In genomic region chr6:108874470-108875160, GRCh38 we compare ENCODE assay signal across 8 cellular contexts. TPM values are rescaled to one million over a fixed set of nuclear protein-coding genes. Genes with fewer than 3 reads are reported as not detected.
A peak's percentile ranks its signal among the peaks of the same experiment; 100 is the strongest.
DNase-seq lines count a peak whose midpoint lies in the region; ATAC-seq and TF ChIP-seq lines count a peak whose summit lies in the region.

No MANE protein-coding gene starts in this region.

- no peak overlapping the region for H3K4me2 ChIP-seq in GM23338

- no peaks in the 10 kb centered on the region for H3F3A ChIP-seq in GM23338 (replicated peaks; ENCODE audit: low read depth)

- H2AFZ ChIP-seq in GM23338, result no peak overlapping the region

- peak; percentile 94 for ATAC-seq in GM21529 (IDR thresholded peaks at IDR 0.05; ENCODE audit: unreplicated experiment)
- no peak for ATAC-seq in GM23338

- TF ChIP-seq CTCF in osteocyte (IDR thresholded peaks at IDR 0.05) (no peak), GM23338 (conservative IDR thresholded peaks at IDR 0.05; ENCODE audit: low read depth in 2 of 2) (no peak)

- H3K27ac Mint-ChIP-seq in activated naive CD8-positive, alpha-beta T cell treated with anti-CD3 and anti-CD28 coated beads for 36 hours, result peak overlapping the region; percentile 88
- H3K27ac Mint-ChIP-seq in osteocyte (ENCODE audit: unreplicated experiment) (peak overlapping the region; percentile 19), GM23338 (no peak overlapping the region)

- peaks cover 11% of the 10 kb centered on the region; the same call in 1 of the 2 replicates for H3K4me1 ChIP-seq in GM23338 (ENCODE audit: insufficient read depth)

- H3K27me3 ChIP-seq in GM23338 (ENCODE audit: insufficient read depth), result no peaks in the 10 kb centered on the region

- H3K9me2 ChIP-seq in GM23338 (ENCODE audit: insufficient read depth), result no peaks in the 10 kb centered on the region

- no peak overlapping the region for H3K27ac ChIP-seq in GM23338 (ENCODE audit: low read depth)

- H4K20me1 ChIP-seq in GM23338 (replicated peaks; ENCODE audit: insufficient read depth), result no peaks in the 10 kb centered on the region

- peaks cover 3% of the 10 kb centered on the region for H3K9me3 Mint-ChIP-seq in activated naive CD8-positive, alpha-beta T cell treated with anti-CD3 and anti-CD28 coated beads for 36 hours
- H3K9me3 Mint-ChIP-seq in osteocyte (ENCODE audit: unreplicated experiment) (no peaks in the 10 kb centered on the region), GM23338 (no peaks in the 10 kb centered on the region)

- H3K36me3 Mint-ChIP-seq in activated naive CD8-positive, alpha-beta T cell treated with anti-CD3 and anti-CD28 coated beads for 36 hours, result peaks cover 36% of the 10 kb centered on the region
- H3K36me3 Mint-ChIP-seq in osteocyte (ENCODE audit: unreplicated experiment), result peaks cover 11% of the 10 kb centered on the region
- no peaks in the 10 kb centered on the region for H3K36me3 Mint-ChIP-seq in GM23338 (ENCODE audit: low read depth)

- no peaks in the 10 kb centered on the region for H3K79me2 ChIP-seq in GM23338 (replicated peaks; ENCODE audit: insufficient read depth)

- no peak overlapping the region for H3K4me3 ChIP-seq in GM23338

- no peaks in the 10 kb centered on the region for H3K27me3 Mint-ChIP-seq in activated naive CD8-positive, alpha-beta T cell treated with anti-CD3 and anti-CD28 coated beads for 36 hours
- H3K27me3 Mint-ChIP-seq in osteocyte (ENCODE audit: unreplicated experiment), result no peaks in the 10 kb centered on the region
- peaks cover 4% of the 10 kb centered on the region for H3K27me3 Mint-ChIP-seq in GM23338 (ENCODE audit: insufficient read depth, low read depth, poor library complexity)

- H3K4me3 Mint-ChIP-seq in activated naive CD8-positive, alpha-beta T cell treated with anti-CD3 and anti-CD28 coated beads for 36 hours, result peak overlapping the region; percentile 33
- H3K4me3 Mint-ChIP-seq in osteocyte (ENCODE audit: unreplicated experiment) (no peak overlapping the region), GM23338 (no peak overlapping the region)

- no peaks in the 10 kb centered on the region for H3K36me3 ChIP-seq in GM23338 (ENCODE audit: insufficient read depth)

- peak; percentile 33 for DNase-seq in GM03348 (ENCODE audit: low spot score)
- peak; percentile 54 for DNase-seq in M059J (ENCODE audit: low read depth)
- peak; percentile 59 for DNase-seq in activated naive CD8-positive, alpha-beta T cell treated with anti-CD3 and anti-CD28 coated beads for 36 hours
- no peak for DNase-seq in osteocyte (ENCODE audit: extremely low spot score, unreplicated experiment)
- DNase-seq in T-helper 9 cell, result no peak
- no peak for DNase-seq in GM23338 (ENCODE audit: low spot score)
- DNase-seq in NCI-H446 treated with DMSO at 0.1 percent for 48 hours (lab: John Stamatoyannopoulos, UW), result no peak

- peaks cover 30% of the 10 kb centered on the region for H3K4me1 Mint-ChIP-seq in activated naive CD8-positive, alpha-beta T cell treated with anti-CD3 and anti-CD28 coated beads for 36 hours
- H3K4me1 Mint-ChIP-seq in osteocyte (ENCODE audit: unreplicated experiment), result peaks cover 45% of the 10 kb centered on the region
- peaks cover 33% of the 10 kb centered on the region for H3K4me1 Mint-ChIP-seq in GM23338

TF ChIP-seq in GM23338, 12 proteins besides CTCF, POLR2A, EP300 and RAD21 (continues in another document):
- TF ChIP-seq STAT1 (IDR thresholded peaks at IDR 0.05; ENCODE audit: unreplicated experiment) (no peak), ZNF331 (CRISPR knock-in tag; IDR thresholded peaks at IDR 0.05; ENCODE audit: low read depth) (no peak), EZH2 (IDR thresholded peaks at IDR 0.05; ENCODE audit: low read depth, unreplicated experiment) (no peak), ZNF114 (CRISPR knock-in tag; IDR thresholded peaks at IDR 0.05) (no peak), JUNB (IDR thresholded peaks at IDR 0.05; ENCODE audit: unreplicated experiment) (no peak), EZH2phosphoT487 (IDR thresholded peaks at IDR 0.05; ENCODE audit: unreplicated experiment) (no peak)
- TF ChIP-seq, protein P1, sequence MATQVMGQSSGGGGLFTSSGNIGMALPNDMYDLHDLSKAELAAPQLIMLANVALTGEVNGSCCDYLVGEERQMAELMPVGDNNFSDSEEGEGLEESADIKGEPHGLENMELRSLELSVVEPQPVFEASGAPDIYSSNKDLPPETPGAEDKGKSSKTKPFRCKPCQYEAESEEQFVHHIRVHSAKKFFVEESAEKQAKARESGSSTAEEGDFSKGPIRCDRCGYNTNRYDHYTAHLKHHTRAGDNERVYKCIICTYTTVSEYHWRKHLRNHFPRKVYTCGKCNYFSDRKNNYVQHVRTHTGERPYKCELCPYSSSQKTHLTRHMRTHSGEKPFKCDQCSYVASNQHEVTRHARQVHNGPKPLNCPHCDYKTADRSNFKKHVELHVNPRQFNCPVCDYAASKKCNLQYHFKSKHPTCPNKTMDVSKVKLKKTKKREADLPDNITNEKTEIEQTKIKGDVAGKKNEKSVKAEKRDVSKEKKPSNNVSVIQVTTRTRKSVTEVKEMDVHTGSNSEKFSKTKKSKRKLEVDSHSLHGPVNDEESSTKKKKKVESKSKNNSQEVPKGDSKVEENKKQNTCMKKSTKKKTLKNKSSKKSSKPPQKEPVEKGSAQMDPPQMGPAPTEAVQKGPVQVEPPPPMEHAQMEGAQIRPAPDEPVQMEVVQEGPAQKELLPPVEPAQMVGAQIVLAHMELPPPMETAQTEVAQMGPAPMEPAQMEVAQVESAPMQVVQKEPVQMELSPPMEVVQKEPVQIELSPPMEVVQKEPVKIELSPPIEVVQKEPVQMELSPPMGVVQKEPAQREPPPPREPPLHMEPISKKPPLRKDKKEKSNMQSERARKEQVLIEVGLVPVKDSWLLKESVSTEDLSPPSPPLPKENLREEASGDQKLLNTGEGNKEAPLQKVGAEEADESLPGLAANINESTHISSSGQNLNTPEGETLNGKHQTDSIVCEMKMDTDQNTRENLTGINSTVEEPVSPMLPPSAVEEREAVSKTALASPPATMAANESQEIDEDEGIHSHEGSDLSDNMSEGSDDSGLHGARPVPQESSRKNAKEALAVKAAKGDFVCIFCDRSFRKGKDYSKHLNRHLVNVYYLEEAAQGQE (IDR thresholded peaks at IDR 0.05; ENCODE audit: unreplicated experiment), result no peak
- TF ChIP-seq, protein P2, sequence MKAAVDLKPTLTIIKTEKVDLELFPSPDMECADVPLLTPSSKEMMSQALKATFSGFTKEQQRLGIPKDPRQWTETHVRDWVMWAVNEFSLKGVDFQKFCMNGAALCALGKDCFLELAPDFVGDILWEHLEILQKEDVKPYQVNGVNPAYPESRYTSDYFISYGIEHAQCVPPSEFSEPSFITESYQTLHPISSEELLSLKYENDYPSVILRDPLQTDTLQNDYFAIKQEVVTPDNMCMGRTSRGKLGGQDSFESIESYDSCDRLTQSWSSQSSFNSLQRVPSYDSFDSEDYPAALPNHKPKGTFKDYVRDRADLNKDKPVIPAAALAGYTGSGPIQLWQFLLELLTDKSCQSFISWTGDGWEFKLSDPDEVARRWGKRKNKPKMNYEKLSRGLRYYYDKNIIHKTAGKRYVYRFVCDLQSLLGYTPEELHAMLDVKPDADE (IDR thresholded peaks at IDR 0.05), result no peak

RNA-seq across cellular contexts. Expression of gene ARMC2, which starts 26.4 kb away (rescaled TPM):
- 1.7 and 2.5 TPM in 2 replicates for total RNA-seq in M059J (2014; rRNA removed; shearing (Covaris generic))
- total RNA-seq in activated naive CD8-positive, alpha-beta T cell treated with anti-CD3 and anti-CD28 coated beads for 36 hours, result 1 to 10 TPM; 3.4 to 3.5 TPM
- total RNA-seq in osteocyte, result 7.6 and 8.3 TPM in 2 replicates
- total RNA-seq in GM23338 (2014; rRNA removed; shearing (Covaris generic)), result 2.7 and 4.0 TPM in 2 replicates
- 3.0 and 4.4 TPM in 2 replicates for polyA plus RNA-seq in GM23338 (2016; fragmentation: Nextera tagmentation; extraction: Ambion mirVana)

Comparison
In these comparisons a context has a peak if more than half of its experiments do, and no peak if none do; other contexts are left out.
1. DNase-seq: peak in GM03348 (single experiment), M059J (single experiment) and activated naive CD8-positive, alpha-beta T cell treated with anti-CD3 and anti-CD28 coated beads for 36 hours (single experiment); none in osteocyte (single experiment), T-helper 9 cell (single experiment), GM23338 (single experiment) and NCI-H446 treated with DMSO at 0.1 percent for 48 hours (single experiment).